In genomic region chr11:68181719-68182451, GRCh38 we compare ENCODE assay signal across 30 cellular contexts. TPM values are rescaled to one million over a fixed set of nuclear protein-coding genes. Genes with fewer than 3 reads are reported as not detected.
A peak's percentile ranks its signal among the peaks of the same experiment; 100 is the strongest.
DNase-seq lines count a peak whose midpoint lies in the region; ATAC-seq, FAIRE-seq and TF ChIP-seq lines count a peak whose summit lies in the region.
"Had no signal": no experiment of that assay in that cellular context is flagged by ENCODE, and none has a peak within 500 bp of the region (broad histone marks: within the 10 kb centered on the region; RNA-seq: fewer than 3 reads in every experiment).

No MANE protein-coding gene starts in this region.

- TF ChIP-seq EP300 in HepG2 (IDR thresholded peaks at IDR 0.05; ENCODE audit: low read depth in 2 of 2, low read length in 2 of 2) = no peak
- no peak for TF ChIP-seq EP300 in HepG2 (CRISPR knock-in tag; IDR thresholded peaks at IDR 0.05; ENCODE audit: borderline replicate concordance)

- in situ Hi-C loops in HepG2 (cut with HindIII; ENCODE audit: extremely low pct_ligation_motif_present, low pct_unique_long_range_greater_than_20kb) = no loop called here

- BruUV-seq in HepG2 (replicated peaks; lab: Mats Ljungman, UMichigan) = no TSS peak

- no peaks in the 10 kb centered on the region for H3K4me1 Mint-ChIP-seq in type B pancreatic cell (ENCODE audit: unreplicated experiment)

- no peaks in the 10 kb centered on the region for H3K9me3 ChIP-seq in HepG2 (ENCODE audit: low read length)
- no peaks in the 10 kb centered on the region for H3K9me3 ChIP-seq in right lobe of liver
- H3K9me3 ChIP-seq in lower lobe of right lung = no peaks in the 10 kb centered on the region
- H3K9me3 ChIP-seq: BLaER1, Caco-2, HAP-1, Peyer's patch, SJCRH30, transverse colon had no signal

- peaks cover 11 to 57% of the 10 kb centered on the region in 2 experiments for H3K36me3 ChIP-seq in HepG2 (replicated peaks in 1 of 2; ENCODE audit: control insufficient read depth in 1 of 2, insufficient read depth in 2 of 2, low read length in 2 of 2)
- peaks cover 0 to 37% (median 7%) of the 10 kb centered on the region in 4 donors for H3K36me3 ChIP-seq in right lobe of liver
- H3K36me3 ChIP-seq in lower lobe of right lung = peaks cover 88% of the 10 kb centered on the region

- DNase-seq in HepG2 (ENCODE audit: low spot score) (no peak), right lobe of liver (no peak), amniotic epithelial cell (ENCODE audit: low read depth) (peak; percentile 31), lower lobe of right lung (no peak), DMS 273 (lab: John Stamatoyannopoulos, UW; ENCODE audit: unreplicated experiment) (no peak), NCI-H2171 treated with DMSO at 0.1 percent for 48 hours (lab: John Stamatoyannopoulos, UW) (no peak), type B pancreatic cell (ENCODE audit: extremely low spot score, unreplicated experiment) (no peak), lower leg skin (ENCODE audit: low spot score in 2 of 2) (no peak)
- DNase-seq: activated CD4-positive, CD25-positive, alpha-beta regulatory T cell treated with anti-CD3 and anti-CD28 coated beads, Interleukin-2, amount 50 U/mL, for 72 hours; activated naive CD4-positive, alpha-beta T cell; activated T-cell treated with anti-CD3 and anti-CD28 coated beads, Interleukin-2, amount 50 U/mL, for 24 hours; Caco-2; central memory CD4-positive, alpha-beta T cell; foreskin melanocyte; hippocampal formation; Karpas-422; NCI-H1694 treated with DMSO at 0.1 percent for 48 hours; NK-92 treated with Interleukin-12 subunit alpha and Interleukin-12 subunit beta, amount 100 ng/mL, for 24 hours; nucleus accumbens; Peyer's patch; SJCRH30; stimulated activated CD4-positive, alpha-beta T cell treated with anti-CD3 and anti-CD28 coated beads, Interleukin-4, amount 100 ng/mL, for 24 hours; stimulated activated naive CD8-positive, alpha-beta T cell treated with anti-CD3 and anti-CD28 coated beads, Interleukin-15, Interleukin-2, amounts not matched to agents 100 U/mL and 50 U/mL, for 24 hours; T-helper 1 cell; transverse colon had no signal

- CTCF ChIA-PET in HepG2 (lab: Yijun Ruan, JAX; ENCODE audit: low intra/inter-chr PET ratio, low total read pairs) = no interaction called here

- no peak for TF ChIP-seq POLR2A in HepG2 (IDR thresholded peaks at IDR 0.05; ENCODE audit: insufficient read depth in 1 of 2, low read depth in 2 of 2, low read length in 2 of 2)
- no peak for TF ChIP-seq POLR2A in right lobe of liver (IDR thresholded peaks at IDR 0.05)
- TF ChIP-seq POLR2A in lower leg skin (IDR thresholded peaks at IDR 0.05) = no peak

- peaks cover 5% of the 10 kb centered on the region for H3K79me2 ChIP-seq in HepG2 (ENCODE audit: insufficient read depth, low read length)

- TF ChIP-seq CTCF in HepG2 (CRISPR knock-in tag; IDR thresholded peaks at IDR 0.05) (no peak), right lobe of liver (IDR thresholded peaks at IDR 0.05) (no peak), lower lobe of right lung (IDR thresholded peaks at IDR 0.05) (no peak), type B pancreatic cell (conservative IDR thresholded peaks at IDR 0.05) (no peak), lower leg skin (IDR thresholded peaks at IDR 0.05) (no peak)

- 93% methylated on average over 7 of the region's 7 CpGs for WGBS in HepG2 (ENCODE audit: low lambda C conversion rate)
- 92% methylated on average over 7 of the region's 7 CpGs for WGBS in right lobe of liver (ENCODE audit: insufficient coverage, low coverage, low lambda C conversion rate, missing lambda C conversion rate)
- 79 to 84% methylated on average over 7 of the region's 7 CpGs for WGBS in lower leg skin, 2 donors

- FAIRE-seq in HepG2 (lab: Jason Lieb, UNC) = no peak
- FAIRE-seq: HTR-8/SVneo, TTC549 had no signal

- POLR2A ChIA-PET in HepG2 (lab: Yijun Ruan, JAX) = interaction anchor here (0.7 kb wide), 1 partner anchor 144 kb away, joined by 5 read pairs; no protein-coding TSS in a partner anchor

- H3K9ac ChIP-seq in HepG2 (ENCODE audit: insufficient read depth, low read depth, low read length) = no peak overlapping the region
- H3K9ac ChIP-seq: BLaER1 had no signal

- intact Hi-C loops in HepG2 (cut with micrococcal nuclease; ENCODE audit: unreplicated experiment) = no loop called here
- intact Hi-C loops in right lobe of liver (cut with DNase I) = no loop called here
- intact Hi-C loops in lower lobe of right lung (cut with DNase I) = no loop called here
- intact Hi-C loops in lower leg skin (cut with DNase I; ENCODE audit: low total_unique reads) = no loop called here

- no peaks in the 10 kb centered on the region for H3K4me1 ChIP-seq in HepG2 (ENCODE audit: insufficient read depth, low read length)
- peaks cover 0 to 5% (median 2%) of the 10 kb centered on the region in 4 donors for H3K4me1 ChIP-seq in right lobe of liver
- H3K4me1 ChIP-seq in lower lobe of right lung = no peaks in the 10 kb centered on the region
- H3K4me1 ChIP-seq: BLaER1, HAP-1, Peyer's patch, SJCRH30, transverse colon had no signal

- no peak overlapping the region for H2AFZ ChIP-seq in HepG2 (ENCODE audit: low read length)

- no peak overlapping the region for H3K4me3 ChIP-seq in HepG2 (replicated peaks in 1 of 3; ENCODE audit: insufficient read depth in 1 of 3, low read depth in 2 of 3, low read length in 3 of 3)
- H3K4me3 ChIP-seq in right lobe of liver = no peak overlapping the region
- H3K4me3 ChIP-seq in lower lobe of right lung = no peak overlapping the region
- H3K4me3 ChIP-seq in lower leg skin (ENCODE audit: low read depth, poor library complexity, severe bottlenecking) = no peak overlapping the region
- H3K4me3 ChIP-seq: BLaER1, HAP-1, Peyer's patch, SJCRH30, transverse colon had no signal

- H3K36me3 Mint-ChIP-seq in type B pancreatic cell = peaks cover 26% of the 10 kb centered on the region

- no peak overlapping the region for H3K4me2 ChIP-seq in HepG2 (ENCODE audit: low read depth, low read length)
- H3K4me2 ChIP-seq: BLaER1 had no signal

- H3K9me3 Mint-ChIP-seq in type B pancreatic cell = no peaks in the 10 kb centered on the region
- H3K9me3 Mint-ChIP-seq: activated T-cell treated with anti-CD3 and anti-CD28 coated beads, Interleukin-2, amount 50 U/mL, for 24 hours had no signal

- H3K27me3 ChIP-seq in HepG2 (ENCODE audit: control insufficient read depth in 1 of 2, insufficient read depth in 2 of 2, low read length in 2 of 2) (no peaks in the 10 kb centered on the region), right lobe of liver (no peaks in the 10 kb centered on the region), lower lobe of right lung (ENCODE audit: low read depth) (no peaks in the 10 kb centered on the region)
- H3K27me3 ChIP-seq: BLaER1, Peyer's patch, SJCRH30, transverse colon had no signal

- no peak for TF ChIP-seq RAD21 in HepG2 (CRISPR knock-in tag; IDR thresholded peaks at IDR 0.05)

- no peak overlapping the region for H3K4me3 Mint-ChIP-seq in type B pancreatic cell
- H3K4me3 Mint-ChIP-seq: activated T-cell treated with anti-CD3 and anti-CD28 coated beads, Interleukin-2, amount 50 U/mL, for 24 hours had no signal

- H3K27ac ChIP-seq in HepG2 (ENCODE audit: extremely low read length, insufficient read depth, low read length) (no peak overlapping the region), right lobe of liver (no peak overlapping the region), lower lobe of right lung (peak overlapping the region; percentile 11)
- H3K27ac ChIP-seq: BLaER1, epithelial cell of prostate, Peyer's patch, SJCRH30 had no signal

- no peaks in the 10 kb centered on the region; the same call in 1 of the 2 replicates for H4K20me1 ChIP-seq in HepG2 (ENCODE audit: insufficient read depth, low read length)

- no peak overlapping the region for H3K27ac Mint-ChIP-seq in type B pancreatic cell

- H3K27me3 Mint-ChIP-seq in type B pancreatic cell = no peaks in the 10 kb centered on the region
- H3K27me3 Mint-ChIP-seq: activated T-cell treated with anti-CD3 and anti-CD28 coated beads, Interleukin-2, amount 50 U/mL, for 24 hours had no signal

- ATAC-seq in HepG2 (no peak), right lobe of liver (no peak), lower lobe of right lung (peak; percentile 34 to 85)
- ATAC-seq: stimulated activated naive CD8-positive, alpha-beta T cell treated with anti-CD3 and anti-CD28 coated beads, Interleukin-15, Interleukin-2, amounts not matched to agents 100 U/mL and 50 U/mL, for 24 hours had no signal

TF ChIP-seq in HepG2, 621 proteins besides CTCF, POLR2A, EP300 and RAD21:
- TF ChIP-seq TGIF2 (CRISPR knock-in tag; IDR thresholded peaks at IDR 0.05) = no peak
- peak; percentile 62 for TF ChIP-seq RBM22 (optimal IDR thresholded peaks at IDR 0.05; ENCODE audit: low read length)
- TF ChIP-seq ZNF761 (CRISPR knock-in tag; conservative IDR thresholded peaks at IDR 0.05) = no peak
- no peak for TF ChIP-seq CENPX (CRISPR knock-in tag; IDR thresholded peaks at IDR 0.05)

RNA-seq across cellular contexts. Expression of gene KMT5B, which starts 31.2 kb away (rescaled TPM):
- total RNA-seq in HepG2 (2016; rRNA removed; fragmentation: Illumina TruSeq; extraction: Trizol) = 23.7 and 32.5 TPM in 2 replicates
- 14.5 and 15.9 TPM in 2 replicates for total RNA-seq in HepG2 (2016; cell fraction: cytosol; rRNA removed; fragmentation: Illumina TruSeq; extraction: Trizol; ENCODE audit: low read depth)
- total RNA-seq in HepG2 (2016; cell fraction: insoluble cytoplasmic fraction; rRNA removed; fragmentation: Illumina TruSeq; extraction: Trizol) = 25.4 and 32.9 TPM in 2 replicates
- 24.7 and 24.9 TPM in 2 replicates for total RNA-seq in HepG2 (2016; cell fraction: membrane; rRNA removed; fragmentation: Illumina TruSeq; extraction: Trizol)
- 23.0 and 26.3 TPM in 2 replicates for total RNA-seq in HepG2 (2016; cell fraction: nucleus; rRNA removed; fragmentation: Illumina TruSeq; extraction: Trizol)
- polyA plus RNA-seq in HepG2 (2011; rRNA removed) = 14.4 and 17.6 TPM in 2 replicates
- 7.2 and 11.1 TPM in 2 replicates for polyA plus RNA-seq in HepG2 (2011; cell fraction: cytosol; rRNA removed)
- polyA plus RNA-seq in HepG2 (2011; cell fraction: nucleus; rRNA removed) = 15.9 and 23.4 TPM in 2 replicates
- polyA plus RNA-seq in HepG2 (2012) = 30.8 and 38.6 TPM in 2 replicates
- polyA plus RNA-seq in HepG2 (2016; cell fraction: cytosol; fragmentation: Illumina TruSeq; extraction: Trizol; ENCODE audit: low read depth) = 7.4 and 9.2 TPM in 2 replicates
- 29.4 and 31.2 TPM in 2 replicates for polyA plus RNA-seq in HepG2 (2016; cell fraction: insoluble cytoplasmic fraction; fragmentation: Illumina TruSeq; extraction: Trizol; ENCODE audit: low read depth)
- polyA plus RNA-seq in HepG2 (2016; cell fraction: membrane; fragmentation: Illumina TruSeq; extraction: Trizol; ENCODE audit: low read depth) = 16.3 and 18.5 TPM in 2 replicates
- polyA plus RNA-seq in HepG2 (2016; cell fraction: nucleus; fragmentation: Illumina TruSeq; extraction: Trizol; ENCODE audit: insufficient read depth, low read depth) = 29.1 and 30.5 TPM in 2 replicates
- polyA minus RNA-seq in HepG2 (2011; rRNA and poly(A)+ RNA removed; ENCODE audit: low replicate concordance) = 13.3 and 14.0 TPM in 2 replicates
- polyA minus RNA-seq in HepG2 (2011; cell fraction: cytosol; rRNA and poly(A)+ RNA removed) = 13.9 TPM in 2 replicates
- polyA minus RNA-seq in HepG2 (2011; cell fraction: nucleus; rRNA and poly(A)+ RNA removed) = 47.9 and 58.2 TPM in 2 replicates
- 10 to 100 TPM; 14.3 to 25.9 (median 17.6) TPM for total RNA-seq in right lobe of liver
- 48.6 TPM for total RNA-seq in lower lobe of right lung
- 48.5 and 54.4 TPM in 2 replicates for total RNA-seq in type B pancreatic cell (ENCODE audit: low replicate concordance)
- 10 to 100 TPM; 26.3 to 34.9 (median 34.0) TPM for total RNA-seq in lower leg skin

Comparison
In these comparisons a context has a peak if more than half of its experiments do, and no peak if none do; other contexts are left out.
1. ATAC-seq: peak in lower lobe of right lung (2 of 2); none in HepG2 (single experiment) and right lobe of liver (0 of 4).